Comparison of ENCODE assay signal across 10 cellular contexts in the genomic region with DNA sequence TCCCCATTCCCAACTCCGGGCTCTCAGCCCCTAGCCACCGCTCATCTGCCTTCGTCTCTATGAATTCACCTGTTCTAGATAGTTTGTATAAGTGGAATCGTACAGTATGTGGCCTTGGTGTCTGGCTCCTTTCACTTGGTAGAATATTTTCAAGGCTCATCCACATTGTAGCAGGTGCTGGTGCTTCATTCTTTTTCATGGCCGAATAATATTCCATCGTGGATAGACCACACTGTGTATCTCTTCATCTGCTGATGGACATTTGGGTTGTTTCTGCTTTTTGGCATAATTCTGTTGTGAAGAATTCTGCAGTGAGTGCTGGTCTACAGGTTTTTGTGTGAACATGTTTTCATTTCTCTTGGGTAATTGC.
DNase-seq lines count a peak whose midpoint lies in the region; ATAC-seq, FAIRE-seq and TF ChIP-seq lines count a peak whose summit lies in the region.
"Had no signal": no experiment of that assay in that cellular context is flagged by ENCODE, and none has a peak within 500 bp of the region (broad histone marks: within the 10 kb centered on the region; RNA-seq: fewer than 3 reads in every experiment).

No MANE protein-coding gene starts in this region.

- no peaks in the 10 kb centered on the region for H3K9me3 Mint-ChIP-seq in activated T-cell treated with anti-CD3 and anti-CD28 coated beads, Interleukin-2, amount 50 U/mL, for 4 hours
- H3K9me3 Mint-ChIP-seq in T-cell = no peaks in the 10 kb centered on the region
- peaks cover 3 to 7% of the 10 kb centered on the region in 2 donors for H3K9me3 Mint-ChIP-seq in stimulated activated naive B cell treated with anti-CD40 and anti-IgM and Interleukin-4, amounts not matched to agents 10 μg/mL and 1 μg/mL and 100 μg/mL, for 72 hours

- no peaks in the 10 kb centered on the region for H3K27me3 ChIP-seq in right cardiac atrium (ENCODE audit: control insufficient read depth, insufficient read depth)

- H3K27me3 Mint-ChIP-seq in activated T-cell treated with anti-CD3 and anti-CD28 coated beads, Interleukin-2, amount 50 U/mL, for 4 hours (ENCODE audit: low read depth) = no peaks in the 10 kb centered on the region
- H3K27me3 Mint-ChIP-seq in T-cell = no peaks in the 10 kb centered on the region
- no peaks in the 10 kb centered on the region for H3K27me3 Mint-ChIP-seq in stimulated activated naive B cell treated with anti-CD40 and anti-IgM and Interleukin-4, amounts not matched to agents 10 μg/mL and 1 μg/mL and 100 μg/mL, for 72 hours

- peaks cover 84% of the 10 kb centered on the region for H3K4me1 Mint-ChIP-seq in activated T-cell treated with anti-CD3 and anti-CD28 coated beads, Interleukin-2, amount 50 U/mL, for 4 hours (ENCODE audit: low read depth)
- H3K4me1 Mint-ChIP-seq in T-cell = peaks cover 89 to 93% (median 90%) of the 10 kb centered on the region in 3 donors
- peaks cover 63 to 96% of the 10 kb centered on the region in 2 donors for H3K4me1 Mint-ChIP-seq in stimulated activated naive B cell treated with anti-CD40 and anti-IgM and Interleukin-4, amounts not matched to agents 10 μg/mL and 1 μg/mL and 100 μg/mL, for 72 hours

- POLR2A ChIA-PET in T-cell (lab: Charles Lee) = interaction anchor here in 1 of 2 donors (0.6 kb wide), 2 partner anchors 494 to 644 kb away, joined by 3 to 8 read pairs; partner anchors contain the start of gene TNRC6C

- H3K27ac ChIP-seq in right cardiac atrium (ENCODE audit: low read length) = peak overlapping the region; percentile 18

- H3K9me3 ChIP-seq in right cardiac atrium (ENCODE audit: control insufficient read depth, low read length) = no peaks in the 10 kb centered on the region
- H3K9me3 ChIP-seq: HAP-1 had no signal

- peaks cover 9% of the 10 kb centered on the region for H3K4me1 ChIP-seq in right cardiac atrium (ENCODE audit: control insufficient read depth, insufficient read depth, low read length)

- no peak for FAIRE-seq in D721Med (lab: Jason Lieb, UNC)
- FAIRE-seq: islet of Langerhans had no signal

- intact Hi-C loops in right cardiac atrium (cut with DNase I) = no loop called here

- H3K4me3 Mint-ChIP-seq in activated T-cell treated with anti-CD3 and anti-CD28 coated beads, Interleukin-2, amount 50 U/mL, for 4 hours = peak overlapping the region; percentile 74
- H3K4me3 Mint-ChIP-seq in T-cell = peak overlapping the region; percentile 65 to 79 (median 75)
- H3K4me3 Mint-ChIP-seq in stimulated activated naive B cell treated with anti-CD40 and anti-IgM and Interleukin-4, amounts not matched to agents 10 μg/mL and 1 μg/mL and 100 μg/mL, for 72 hours = peak overlapping the region; percentile 67 to 71

- ATAC-seq in activated T-cell treated with anti-CD3 and anti-CD28 coated beads, Interleukin-2, amount 50 U/mL, for 4 hours = no peak
- ATAC-seq in T-cell (replicated peaks in 1 of 4) = no peak
- ATAC-seq in right cardiac atrium = no peak
- ATAC-seq in stimulated activated naive B cell treated with anti-CD40 and anti-IgM and Interleukin-4, amounts not matched to agents 10 μg/mL and 1 μg/mL and 100 μg/mL, for 72 hours (replicated peaks) = no peak
- no peak for ATAC-seq in GM18505 (IDR thresholded peaks at IDR 0.05; ENCODE audit: unreplicated experiment)

- no peak for TF ChIP-seq POLR2A in GM18505 (IDR thresholded peaks at IDR 0.05; ENCODE audit: borderline replicate concordance, extremely low read depth, insufficient read depth, insufficient read length)

- WGBS in right cardiac atrium = 96% methylated on average over 6 of the region's 6 CpGs

- H3K36me3 Mint-ChIP-seq in activated T-cell treated with anti-CD3 and anti-CD28 coated beads, Interleukin-2, amount 50 U/mL, for 4 hours (ENCODE audit: insufficient read depth) = peaks cover 19% of the 10 kb centered on the region
- peaks cover 29% of the 10 kb centered on the region for H3K36me3 Mint-ChIP-seq in T-cell
- H3K36me3 Mint-ChIP-seq in stimulated activated naive B cell treated with anti-CD40 and anti-IgM and Interleukin-4, amounts not matched to agents 10 μg/mL and 1 μg/mL and 100 μg/mL, for 72 hours = peaks cover 53 to 55% of the 10 kb centered on the region in 2 donors

- DNase-seq in activated T-cell treated with anti-CD3 and anti-CD28 coated beads, Interleukin-2, amount 50 U/mL, for 4 hours = no peak
- DNase-seq in activated T-cell treated with anti-CD3 and anti-CD28 coated beads, Interleukin-2, amount 50 U/mL, for 48 hours = no peak
- DNase-seq in T-cell = no peak
- peak in 1 of 3 donors; percentile 20 for DNase-seq in right cardiac atrium
- DNase-seq in stimulated activated naive B cell treated with anti-CD40 and anti-IgM and Interleukin-4, amounts not matched to agents 10 μg/mL and 1 μg/mL and 100 μg/mL, for 72 hours = no peak
- DNase-seq in D721Med (ENCODE audit: insufficient read length, low spot score) = no peak
- DNase-seq in NCI-H446 (lab: John Stamatoyannopoulos, UW) = no peak

- H3K4me3 ChIP-seq in right cardiac atrium (ENCODE audit: low read length) = no peak overlapping the region
- H3K4me3 ChIP-seq: HAP-1 had no signal

- H3K27ac Mint-ChIP-seq in T-cell = peak overlapping the region; percentile 91 to 96
- H3K27ac Mint-ChIP-seq in stimulated activated naive B cell treated with anti-CD40 and anti-IgM and Interleukin-4, amounts not matched to agents 10 μg/mL and 1 μg/mL and 100 μg/mL, for 72 hours = peak overlapping the region; percentile 91

- CTCF ChIA-PET in T-cell (lab: Charles Lee) = interaction anchor here in 1 of 2 donors (1.6 kb wide), 1 partner anchor 24 kb away, joined by 7 read pairs; no protein-coding TSS in a partner anchor

- TF ChIP-seq CTCF in D721Med (IDR thresholded peaks at IDR 0.05; ENCODE audit: insufficient read depth, missing control alignments) = no peak
